In the genomic region with DNA sequence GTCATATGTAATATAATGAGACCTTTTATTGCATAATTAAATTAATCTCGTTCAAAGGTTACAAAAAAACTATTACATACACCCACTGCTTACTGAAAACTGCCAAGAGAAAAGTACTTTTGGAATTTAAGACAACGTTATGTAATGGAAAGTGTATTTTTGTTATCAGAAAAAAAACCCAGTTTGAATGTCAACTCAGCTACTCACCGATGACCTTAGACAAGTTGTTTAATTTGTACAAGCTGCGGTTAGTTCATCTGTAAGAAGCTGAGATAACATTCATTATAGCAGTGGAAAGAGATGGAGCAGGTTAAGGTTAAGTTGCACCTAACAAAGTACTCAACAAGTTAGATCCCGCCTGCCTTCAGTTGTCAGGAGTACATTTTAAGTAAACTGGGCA, we compare ENCODE assay signal across 8 cellular contexts. TPM values are rescaled to one million over a fixed set of nuclear protein-coding genes. Genes with fewer than 3 reads are reported as not detected.
DNase-seq lines count a peak whose midpoint lies in the region; ATAC-seq and TF ChIP-seq lines count a peak whose summit lies in the region.

No MANE protein-coding gene starts in this region.

- no peaks in the 10 kb centered on the region for H3K9me3 ChIP-seq in gastrocnemius medialis

- CTCF ChIA-PET in T-cell (lab: Charles Lee) = interaction anchor here (0.9 to 2.9 kb wide), 5 partner anchors 10 to 911 kb away, joined by 3 to 15 read pairs (median 5); partner anchors contain the start of gene C7orf25 (in 1 of the 2)

- H3K4me3 ChIP-seq in GM12875 (ENCODE audit: low read depth, low read length) (peak overlapping the region; percentile 60), fibroblast of the aortic adventitia (ENCODE audit: low read depth, low read length) (peak overlapping the region; percentile 91), gastrocnemius medialis (peak overlapping the region; percentile 65 to 93 (median 87))

- intact Hi-C loops in gastrocnemius medialis (cut with DNase I; ENCODE audit: low total_unique reads) = loop anchor here (10.0 kb wide), 2 partner anchors 654 to 794 kb away; partner anchors contain the start of genes COA1 and STK17A

- DNase-seq in T-cell (no peak), fibroblast of the aortic adventitia (ENCODE audit: low read depth) (peak; percentile 43), gastrocnemius medialis (no peak), NCI-H187 (lab: John Stamatoyannopoulos, UW) (no peak)
- no peak for DNase-seq in activated effector memory CD4-positive, alpha-beta T cell treated with Interleukin-2 at 50 U/mL for 16 hours

- peak overlapping the region; percentile 97 to 100 (median 99) for H3K4me3 Mint-ChIP-seq in T-cell

- H3K4me1 Mint-ChIP-seq in T-cell = peaks cover 63 to 75% (median 74%) of the 10 kb centered on the region in 3 donors

- peaks cover 28 to 36% of the 10 kb centered on the region in 2 donors for H3K4me1 ChIP-seq in gastrocnemius medialis

- peaks cover 0 to 25% of the 10 kb centered on the region in 2 donors for H3K36me3 ChIP-seq in gastrocnemius medialis

- no peak for TF ChIP-seq POLR2A in gastrocnemius medialis (IDR thresholded peaks at IDR 0.05)

- POLR2A ChIA-PET in T-cell (lab: Charles Lee) = interaction anchor here in 1 of 2 donors (1.8 kb wide), 1 partner anchor 19 kb away, joined by 5 read pairs; the partner anchor contains the start of gene C7orf25

- H3K27ac ChIP-seq in gastrocnemius medialis = peak overlapping the region; percentile 88 to 96 (median 90)

- H3K27me3 ChIP-seq in gastrocnemius medialis = no peaks in the 10 kb centered on the region

- TF ChIP-seq CTCF in GM12875 (IDR thresholded peaks at IDR 0.05; ENCODE audit: borderline replicate concordance, insufficient read depth, low read depth, low read length) (no peak), fibroblast of the aortic adventitia (IDR thresholded peaks at IDR 0.05; ENCODE audit: insufficient read depth, low read length) (no peak), gastrocnemius medialis (IDR thresholded peaks at IDR 0.05 in 4 of 5, conservative IDR thresholded peaks at IDR 0.05 in 1 of 5) (no peak)

- ATAC-seq in T-cell (replicated peaks in 1 of 4) (no peak), gastrocnemius medialis (no peak), GM19455 (IDR thresholded peaks at IDR 0.05; ENCODE audit: unreplicated experiment) (no peak), GM21528 (IDR thresholded peaks at IDR 0.05; ENCODE audit: low FRiP score, unreplicated experiment) (no peak)

- peak overlapping the region; percentile 98 for H3K27ac Mint-ChIP-seq in T-cell

- H3K9me3 Mint-ChIP-seq in T-cell = no peaks in the 10 kb centered on the region

- H3K27me3 Mint-ChIP-seq in T-cell = no peaks in the 10 kb centered on the region

- in situ Hi-C loops in gastrocnemius medialis (cut with MboI; ENCODE audit: low sequenced_read_pairs in 4 of 4) = loop anchor here in 2 of 4 donors (25.0 kb wide), 3 partner anchors 531 to 906 kb away; no protein-coding TSS in a partner anchor

- peaks cover 10% of the 10 kb centered on the region for H3K36me3 Mint-ChIP-seq in T-cell

RNA-seq across cellular contexts. Expression of gene PSMA2, which starts 1.1 kb away (rescaled TPM):
- 10 to 100 TPM; 37.0 to 50.5 (median 43.7) TPM for total RNA-seq in T-cell
- total RNA-seq in fibroblast of the aortic adventitia (ENCODE audit: low replicate concordance) = 121 and 133 TPM in 2 replicates
- 100 to 1,000 TPM; 178 to 246 (median 209) TPM for total RNA-seq in gastrocnemius medialis

RNA-seq across cellular contexts. Expression of gene MRPL32, which starts 1.3 kb away (rescaled TPM):
- 10 to 100 TPM; 37.0 to 46.6 (median 40.8) TPM for total RNA-seq in T-cell
- total RNA-seq in fibroblast of the aortic adventitia (ENCODE audit: low replicate concordance) = 28.4 and 53.1 TPM in 2 replicates
- 10 to 100 TPM; 42.6 to 59.2 (median 56.8) TPM for total RNA-seq in gastrocnemius medialis

RNA-seq across cellular contexts. Expression of gene C7orf25, which starts 19.0 kb away (rescaled TPM):
- total RNA-seq in T-cell (1 to 10 TPM; 3.3 to 8.4 (median 5.2) TPM), fibroblast of the aortic adventitia (ENCODE audit: low replicate concordance) (10.8 and 11.3 TPM in 2 replicates), gastrocnemius medialis (10 to 100 TPM in 1 of 4 donors, 1 to 10 TPM in 3; 4.6 to 13.5 (median 8.0) TPM)
